Comparison of ENCODE assay signal across 8 cellular contexts in the genomic region with DNA sequence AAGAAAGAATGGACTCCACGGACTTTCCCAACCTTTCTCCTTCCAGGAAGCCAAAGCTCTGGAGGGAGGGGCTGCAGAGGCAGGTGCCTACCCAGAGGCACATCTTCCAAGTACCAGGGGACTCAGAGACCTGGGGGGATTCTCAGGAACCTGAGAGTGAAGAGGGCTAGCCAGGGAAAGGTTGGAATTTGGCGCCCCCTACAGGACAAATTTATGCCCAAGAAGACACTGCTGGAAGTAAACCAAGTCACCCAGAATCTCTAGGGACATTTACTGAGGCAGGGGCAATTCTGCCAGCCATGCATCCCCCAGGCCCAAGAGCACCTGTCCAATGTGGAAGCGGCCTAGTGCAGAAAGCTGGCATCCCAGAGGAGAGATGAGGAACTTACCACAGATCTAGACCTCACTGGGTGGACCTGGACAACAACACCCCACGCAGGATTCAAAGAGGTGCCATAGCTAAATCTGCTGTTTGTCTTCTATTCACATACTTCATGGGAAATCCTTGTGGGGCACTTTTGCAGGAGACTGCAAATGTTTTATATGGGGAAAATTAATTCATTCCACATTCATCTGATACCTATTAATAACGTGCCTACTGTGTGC. TPM values are rescaled to one million over a fixed set of nuclear protein-coding genes. Genes with fewer than 3 reads are reported as not detected.
DNase-seq lines count a peak whose midpoint lies in the region; ATAC-seq and TF ChIP-seq lines count a peak whose summit lies in the region.

No MANE protein-coding gene starts in this region.

- H3K4me3 Mint-ChIP-seq in activated T-cell treated with anti-CD3 and anti-CD28 coated beads, Interleukin-2, amount 50 U/mL, for 72 hours, result no peak overlapping the region

- intact Hi-C loops in right cardiac atrium (cut with DNase I) (loop anchor here in 3 of 4 donors (5.0 to 10.0 kb wide), 5 partner anchors 52 to 402 kb away; no protein-coding TSS in a partner anchor), prostate gland (cut with DNase I) (no loop called here)

- H3K27me3 Mint-ChIP-seq in activated T-cell treated with anti-CD3 and anti-CD28 coated beads, Interleukin-2, amount 50 U/mL, for 72 hours (ENCODE audit: low read depth), result no peaks in the 10 kb centered on the region

- H3K4me1 ChIP-seq in right cardiac atrium (ENCODE audit: control insufficient read depth, insufficient read depth, low read length) (no peaks in the 10 kb centered on the region), prostate gland (replicated peaks) (no peaks in the 10 kb centered on the region)

- TF ChIP-seq POLR2A in prostate gland (IDR thresholded peaks at IDR 0.05), result no peak

- H3K9me3 Mint-ChIP-seq in activated T-cell treated with anti-CD3 and anti-CD28 coated beads, Interleukin-2, amount 50 U/mL, for 72 hours, result no peaks in the 10 kb centered on the region

- ATAC-seq in activated T-cell treated with anti-CD3 and anti-CD28 coated beads, Interleukin-2, amount 50 U/mL, for 72 hours (replicated peaks in 1 of 2), result peak; percentile 43 to 58
- ATAC-seq in right cardiac atrium (peak; percentile 36 to 39), GM21825 (IDR thresholded peaks at IDR 0.05; ENCODE audit: unreplicated experiment) (no peak)

- no peaks in the 10 kb centered on the region for H3K4me1 Mint-ChIP-seq in activated T-cell treated with anti-CD3 and anti-CD28 coated beads, Interleukin-2, amount 50 U/mL, for 72 hours (ENCODE audit: low read depth)

- 46% methylated on average over 5 of the region's 5 CpGs for WGBS in right cardiac atrium
- WGBS in prostate gland, result 49% methylated on average over 5 of the region's 5 CpGs

- H3K27ac Mint-ChIP-seq in activated T-cell treated with anti-CD3 and anti-CD28 coated beads, Interleukin-2, amount 50 U/mL, for 72 hours, result no peak overlapping the region

- H3K36me3 Mint-ChIP-seq in activated T-cell treated with anti-CD3 and anti-CD28 coated beads, Interleukin-2, amount 50 U/mL, for 72 hours (ENCODE audit: insufficient read depth in 2 of 2), result no peaks in the 10 kb centered on the region

- H3K27ac ChIP-seq in right cardiac atrium (ENCODE audit: low read length) (no peak overlapping the region), prostate gland (no peak overlapping the region)

- H3K27me3 ChIP-seq in right cardiac atrium (ENCODE audit: control insufficient read depth, insufficient read depth) (no peaks in the 10 kb centered on the region), prostate gland (replicated peaks; ENCODE audit: insufficient read depth) (no peaks in the 10 kb centered on the region)

- H3K36me3 ChIP-seq in prostate gland, result no peaks in the 10 kb centered on the region

- H3K4me3 ChIP-seq in right cardiac atrium (ENCODE audit: low read length) (no peak overlapping the region), prostate gland (no peak overlapping the region)

- DNase-seq in COR-L47 (lab: John Stamatoyannopoulos, UW), result peak; percentile 28
- peak; percentile 56 for DNase-seq in GM20000 (ENCODE audit: low spot score)
- peak; percentile 67 for DNase-seq in NCI-H69 (lab: John Stamatoyannopoulos, UW)
- DNase-seq in activated T-cell treated with anti-CD3 and anti-CD28 coated beads, Interleukin-2, amount 50 U/mL, for 72 hours, result peak; percentile 54 to 59
- no peak for DNase-seq in right cardiac atrium
- peak; percentile 11 to 26 (median 20) for DNase-seq in stimulated activated CD4-positive, alpha-beta T cell treated with anti-CD3 and anti-CD28 coated beads, Interleukin-1b, Interleukin-23, amount 100 ng/mL, for 24 hours (ENCODE audit: low read depth in 4 of 4, low spot score in 1 of 4)
- no peak for DNase-seq in prostate gland (ENCODE audit: low spot score)

- peak; percentile 77 for TF ChIP-seq CTCF in GM20000 (IDR thresholded peaks at IDR 0.05; ENCODE audit: extremely low read depth, missing control alignments)
- peak in 2 of 4 experiments; percentile 17 to 51 for TF ChIP-seq CTCF in prostate gland (IDR thresholded peaks at IDR 0.05)

- no peaks in the 10 kb centered on the region for H3K9me3 ChIP-seq in right cardiac atrium (ENCODE audit: control insufficient read depth, low read length)
- no peaks in the 10 kb centered on the region for H3K9me3 ChIP-seq in prostate gland

RNA-seq across cellular contexts. Expression of a gene that starts 25.9 kb away (rescaled TPM):
- total RNA-seq in activated T-cell treated with anti-CD3 and anti-CD28 coated beads, Interleukin-2, amount 50 U/mL, for 72 hours, result 10 to 100 TPM; 10.6 to 10.7 TPM
- total RNA-seq in right cardiac atrium, result 1 to 10 TPM; 2.8 to 5.1 (median 4.1) TPM
- 6.3 TPM for polyA plus RNA-seq in right cardiac atrium
- 10 to 100 TPM in 1 of 2 donors, 1 to 10 TPM in 1; 8.4 to 11.1 TPM for total RNA-seq in prostate gland

RNA-seq across cellular contexts. Expression of a gene that starts 58.8 kb away (rescaled TPM):
- under 1 TPM; 0.38 to 0.46 TPM for total RNA-seq in activated T-cell treated with anti-CD3 and anti-CD28 coated beads, Interleukin-2, amount 50 U/mL, for 72 hours
- total RNA-seq in right cardiac atrium (10 to 100 TPM; 34.3 to 75.1 (median 60.6) TPM), prostate gland (1 to 10 TPM; 2.3 to 3.4 TPM)
- polyA plus RNA-seq in right cardiac atrium, result 65.7 TPM

Comparison
In these comparisons a context has a peak if more than half of its experiments do, and no peak if none do; other contexts are left out.
1. DNase-seq: peak in COR-L47 (single experiment), GM20000 (single experiment), NCI-H69 (single experiment), activated T-cell treated with anti-CD3 and anti-CD28 coated beads, Interleukin-2, amount 50 U/mL, for 72 hours (2 of 2) and stimulated activated CD4-positive, alpha-beta T cell treated with anti-CD3 and anti-CD28 coated beads, Interleukin-1b, Interleukin-23, amount 100 ng/mL, for 24 hours (4 of 4); none in right cardiac atrium (0 of 3) and prostate gland (single experiment).
2. RNA of a gene that starts 58.8 kb away (total RNA-seq): 34.3 to 75.1 TPM in right cardiac atrium; 2.3 to 3.4 TPM in prostate gland and 0.38 to 0.46 TPM in activated T-cell treated with anti-CD3 and anti-CD28 coated beads, Interleukin-2, amount 50 U/mL, for 72 hours; every median in the first group is over 4 times any median in the second.